ENCODE assay signal across 18 cellular contexts in the genomic region with DNA sequence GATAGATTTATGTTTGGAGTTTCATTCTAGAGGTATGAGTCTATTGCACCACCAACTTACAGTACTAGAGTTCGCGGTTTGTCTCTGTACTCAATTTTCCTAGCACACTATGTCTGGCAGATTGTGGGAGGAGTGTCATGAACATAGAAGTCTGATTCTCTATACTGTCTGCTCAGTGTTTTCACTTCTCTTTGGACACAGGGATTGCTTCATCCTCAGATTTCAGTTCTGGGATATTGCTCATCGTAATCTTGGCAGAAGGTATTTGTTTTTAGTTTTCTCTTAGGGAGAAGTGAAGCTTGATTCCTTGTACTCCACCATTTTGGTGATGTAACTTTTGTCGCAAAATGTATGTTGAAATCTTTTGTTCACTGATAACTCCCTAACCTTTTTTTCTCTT. TPM values are rescaled to one million over a fixed set of nuclear protein-coding genes. Genes with fewer than 3 reads are reported as not detected.
A peak's percentile ranks its signal among the peaks of the same experiment; 100 is the strongest.
DNase-seq lines count a peak whose midpoint lies in the region; ATAC-seq, FAIRE-seq and TF ChIP-seq lines count a peak whose summit lies in the region.
"Had no signal": no experiment of that assay in that cellular context is flagged by ENCODE, and none has a peak within 500 bp of the region (broad histone marks: within the 10 kb centered on the region; RNA-seq: fewer than 3 reads in every experiment).

No MANE protein-coding gene starts in this region.

- H3K9ac ChIP-seq in astrocyte (ENCODE audit: low read length), result no peak overlapping the region

- no peaks in the 10 kb centered on the region for H3K36me3 Mint-ChIP-seq in astrocyte (ENCODE audit: low read depth, unreplicated experiment)
- H3K36me3 Mint-ChIP-seq: naive B cell, type B pancreatic cell, WTC11 had no signal

- no peaks in the 10 kb centered on the region for H3K27me3 Mint-ChIP-seq in astrocyte (ENCODE audit: low read depth, unreplicated experiment)
- H3K27me3 Mint-ChIP-seq: type B pancreatic cell had no signal

- no peak overlapping the region for H2AFZ ChIP-seq in astrocyte (ENCODE audit: low read depth, low read length)
- no peak overlapping the region for H2AFZ ChIP-seq in hepatocyte
- H2AFZ ChIP-seq: GM23338 had no signal

- no peaks in the 10 kb centered on the region for H3K27me3 ChIP-seq in astrocyte (ENCODE audit: insufficient read depth, low read length)
- H3K27me3 ChIP-seq in hepatocyte, result no peaks in the 10 kb centered on the region
- H3K27me3 ChIP-seq: adrenal gland, SJCRH30 had no signal

- H3K27ac ChIP-seq in astrocyte (ENCODE audit: low read depth, low read length) (no peak overlapping the region), hepatocyte (no peak overlapping the region), substantia nigra (ENCODE audit: low read depth, low read length, poor library complexity, severe bottlenecking) (no peak overlapping the region)
- H3K27ac ChIP-seq: adrenal gland, SJCRH30 had no signal

- H3K9me3 ChIP-seq in astrocyte (ENCODE audit: insufficient read depth, low read depth, low read length), result no peaks in the 10 kb centered on the region
- no peaks in the 10 kb centered on the region for H3K9me3 ChIP-seq in hepatocyte (ENCODE audit: low read depth)
- H3K9me3 ChIP-seq: adrenal gland, SJCRH30 had no signal

- no peak overlapping the region for H3K4me3 Mint-ChIP-seq in astrocyte (ENCODE audit: unreplicated experiment)
- H3K4me3 Mint-ChIP-seq: GM23338, naive B cell, type B pancreatic cell, WTC11 had no signal

- no peak overlapping the region for H3K4me3 ChIP-seq in astrocyte (ENCODE audit: insufficient read depth, low read depth, low read length)
- H3K4me3 ChIP-seq in hepatocyte, result no peak overlapping the region
- H3K4me3 ChIP-seq: adrenal gland, GM23338, SJCRH30 had no signal

- H3K36me3 ChIP-seq in astrocyte (ENCODE audit: insufficient read depth, low read length) (no peaks in the 10 kb centered on the region), hepatocyte (replicated peaks; ENCODE audit: insufficient read depth, low read depth) (no peaks in the 10 kb centered on the region)
- H3K36me3 ChIP-seq: adrenal gland, SJCRH30 had no signal

- no peaks in the 10 kb centered on the region for H3K79me2 ChIP-seq in astrocyte (ENCODE audit: insufficient read depth, low read length)
- no peaks in the 10 kb centered on the region for H3K79me2 ChIP-seq in hepatocyte

- H3K4me1 ChIP-seq in astrocyte (ENCODE audit: insufficient read depth, low read length) (no peaks in the 10 kb centered on the region), hepatocyte (ENCODE audit: insufficient read depth) (no peaks in the 10 kb centered on the region)
- H3K4me1 ChIP-seq: adrenal gland, SJCRH30 had no signal

- no peak overlapping the region for H3K27ac Mint-ChIP-seq in astrocyte (ENCODE audit: unreplicated experiment)
- H3K27ac Mint-ChIP-seq: GM23338, naive B cell, type B pancreatic cell, WTC11 had no signal

- 81% methylated on average over 4 of the region's 4 CpGs for WGBS in hepatocyte (ENCODE audit: low lambda C conversion rate, missing lambda C conversion rate)

- ATAC-seq in Right ventricle myocardium inferior, result peak; percentile 86
- no peak for ATAC-seq in HG02852 (IDR thresholded peaks at IDR 0.05; ENCODE audit: unreplicated experiment)
- ATAC-seq: GM23338, WTC11 had no signal

- intact Hi-C loops in Right ventricle myocardium inferior (cut with DNase I), result no loop called here
- intact Hi-C loops in cardiac septum (cut with DNase I), result no loop called here

- no peak overlapping the region for H3K4me2 ChIP-seq in astrocyte (ENCODE audit: low read length)
- H3K4me2 ChIP-seq in hepatocyte, result no peak overlapping the region
- H3K4me2 ChIP-seq: GM23338 had no signal

- H3K9me3 Mint-ChIP-seq in astrocyte (ENCODE audit: unreplicated experiment), result no peaks in the 10 kb centered on the region
- H3K9me3 Mint-ChIP-seq: type B pancreatic cell had no signal

- H3K9me2 ChIP-seq in hepatocyte (replicated peaks; ENCODE audit: insufficient read depth), result no peaks in the 10 kb centered on the region

- DNase-seq in Right ventricle myocardium inferior (ENCODE audit: missing footprints) (no peak), cardiac septum (ENCODE audit: low spot score) (no peak), astrocyte (ENCODE audit: low read depth) (peak; percentile 39), hepatocyte (ENCODE audit: low spot score) (peak; percentile 16), superior temporal gyrus (ENCODE audit: extremely low spot score) (peak; percentile 42), substantia nigra (lab: John Stamatoyannopoulos, UW) (no peak), NCI-H146 (lab: John Stamatoyannopoulos, UW) (no peak)
- DNase-seq: 8988T, naive B cell, NCI-H1092, NCI-H526, SJCRH30 had no signal

- FAIRE-seq in astrocyte (lab: Jason Lieb, UNC), result no peak
- FAIRE-seq: endometrium had no signal

- H4K20me1 ChIP-seq in astrocyte (ENCODE audit: insufficient read depth, low read length), result no peaks in the 10 kb centered on the region
- no peaks in the 10 kb centered on the region for H4K20me1 ChIP-seq in hepatocyte (ENCODE audit: insufficient read depth, poor library complexity, severe bottlenecking)

- no peak for TF ChIP-seq CTCF in astrocyte (IDR thresholded peaks at IDR 0.05; ENCODE audit: insufficient read depth, low read depth, low read length)
- no peak for TF ChIP-seq CTCF in hepatocyte (IDR thresholded peaks at IDR 0.05; ENCODE audit: poor library complexity)

- no peaks in the 10 kb centered on the region for H3K4me1 Mint-ChIP-seq in astrocyte (ENCODE audit: low read depth, unreplicated experiment)
- H3K4me1 Mint-ChIP-seq: GM23338, naive B cell, WTC11 had no signal

RNA-seq across cellular contexts. Expression of gene AZI2, which starts 27.8 kb away (rescaled TPM):
- total RNA-seq in Right ventricle myocardium inferior (42.6 TPM), cardiac septum (38.3 TPM), astrocyte (91.9 and 99.1 TPM in 2 replicates), hepatocyte (55.3 and 59.5 TPM in 2 replicates)
- 45.4 and 55.3 TPM in 2 replicates for polyA plus RNA-seq in hepatocyte

RNA-seq across cellular contexts. Expression of gene ZCWPW2, which starts 27.9 kb away (rescaled TPM):
- 2.0 TPM for total RNA-seq in Right ventricle myocardium inferior
- total RNA-seq in cardiac septum, result 2.1 TPM
- total RNA-seq in astrocyte, result 0.57 and 1.0 TPM in 2 replicates
- 0.52 and 0.77 TPM in 2 replicates for total RNA-seq in hepatocyte
- polyA plus RNA-seq in hepatocyte, result 1.6 and 1.8 TPM in 2 replicates
- total RNA-seq: GM23338 had no signal

Comparison
In these comparisons a context has a peak if more than half of its experiments do, and no peak if none do; other contexts are left out.
1. DNase-seq: peak in astrocyte (single experiment), hepatocyte (single experiment) and superior temporal gyrus (single experiment); none in Right ventricle myocardium inferior (single experiment), cardiac septum (single experiment), substantia nigra (0 of 49) and NCI-H146 (single experiment).